ENCODE assay signal across 8 cellular contexts in genomic region chr15:74545776-74546656, GRCh38. TPM values are rescaled to one million over a fixed set of nuclear protein-coding genes. Genes with fewer than 3 reads are reported as not detected.
DNase-seq lines count a peak whose midpoint lies in the region; ATAC-seq lines count a peak whose summit lies in the region.

No MANE protein-coding gene starts in this region.

- H3K4me1 ChIP-seq in BLaER1 treated with 17β-estradiol and CSF1 and Interleukin-3, amounts not matched to agents 10 nM and 100 nM, result peaks cover 37 to 60% (median 50%) of the 10 kb centered on the region in 10 experiments
- H3K4me1 ChIP-seq in mesodermal cell (ENCODE audit: control insufficient read depth, insufficient read depth, low read length, poor library complexity, severe bottlenecking), result peaks cover 22% of the 10 kb centered on the region

- peak overlapping the region in 1 of 11 experiments; percentile 10; a peak in 2 of 22 replicates for H3K27ac ChIP-seq in BLaER1 treated with 17β-estradiol and CSF1 and Interleukin-3, amounts not matched to agents 10 nM and 100 nM
- peak overlapping the region; percentile 18 for H3K27ac ChIP-seq in mesodermal cell (ENCODE audit: low read depth, low read length, severe bottlenecking)

- 0 out of 20 replicates have a peak overlapping the region, but pooled peaks of 1 of the 10 experiments have one; percentile 16 for H3K4me3 ChIP-seq in BLaER1 treated with 17β-estradiol and CSF1 and Interleukin-3, amounts not matched to agents 10 nM and 100 nM
- H3K4me3 ChIP-seq in mesodermal cell (ENCODE audit: extremely low read depth, insufficient read depth, low read length, poor library complexity, severe bottlenecking), result no peak overlapping the region

- H3K9me3 ChIP-seq in BLaER1 treated with 17β-estradiol and CSF1 and Interleukin-3, amounts not matched to agents 10 nM and 100 nM (replicated peaks in 1 of 11), result no peaks in the 10 kb centered on the region
- H3K9me3 ChIP-seq in mesodermal cell (ENCODE audit: control insufficient read depth, low read length), result no peaks in the 10 kb centered on the region

- peaks cover 0 to 52% (median 13%) of the 10 kb centered on the region in 11 experiments; a peak in 11 of 22 replicates for H3K36me3 ChIP-seq in BLaER1 treated with 17β-estradiol and CSF1 and Interleukin-3, amounts not matched to agents 10 nM and 100 nM
- H3K36me3 ChIP-seq in mesodermal cell (ENCODE audit: control insufficient read depth, insufficient read depth, low read length), result peaks cover 70% of the 10 kb centered on the region

- peak; percentile 53 for ATAC-seq in GM19452 (IDR thresholded peaks at IDR 0.05; ENCODE audit: unreplicated experiment)

- H3K9ac ChIP-seq in BLaER1 treated with 17β-estradiol and CSF1 and Interleukin-3, amounts not matched to agents 10 nM and 100 nM, result no peak overlapping the region

- peaks cover 54 to 96% (median 74%) of the 10 kb centered on the region in 11 experiments for H4K20me1 ChIP-seq in BLaER1 treated with 17β-estradiol and CSF1 and Interleukin-3, amounts not matched to agents 10 nM and 100 nM

- 87 to 88% methylated on average over 21 to 22 of the region's 23 CpGs for WGBS in mesodermal cell (ENCODE audit: insufficient coverage in 2 of 2), 2 experiments

- peaks cover 16 to 71% (median 25%) of the 10 kb centered on the region in 11 experiments for H3K27me3 ChIP-seq in BLaER1 treated with 17β-estradiol and CSF1 and Interleukin-3, amounts not matched to agents 10 nM and 100 nM

- peak overlapping the region; percentile 69 to 88 (median 81) for H3K4me2 ChIP-seq in BLaER1 treated with 17β-estradiol and CSF1 and Interleukin-3, amounts not matched to agents 10 nM and 100 nM

- peak; percentile 98 for DNase-seq in HK-2 (ENCODE audit: unreplicated experiment)
- peak; percentile 98 for DNase-seq in NCI-H82 (lab: John Stamatoyannopoulos, UW)
- peak; percentile 70 to 91 for DNase-seq in activated CD8-positive, alpha-beta memory T cell treated with anti-CD3 and anti-CD28 coated beads for 1 hour (ENCODE audit: extremely low read depth in 1 of 2, low read depth in 1 of 2)
- peak; percentile 79 for DNase-seq in effector CD8-positive, alpha-beta T cell (lab: John Stamatoyannopoulos, UW)
- peak; percentile 93 to 96 for DNase-seq in stimulated activated CD8-positive, alpha-beta memory T cell treated with anti-CD3 and anti-CD28 coated beads, Interleukin-15, amount 100 ng/mL, for 4 hours (ENCODE audit: low read depth in 2 of 2)

RNA-seq across cellular contexts. Expression of gene ARID3B, which starts 5.0 kb away (rescaled TPM):
- polyA plus RNA-seq in mesodermal cell (2013, experiment 1 of 2), result 71.5 TPM
- 58.5 TPM for polyA plus RNA-seq in mesodermal cell (2013, experiment 2 of 2)
